In the genomic region with DNA sequence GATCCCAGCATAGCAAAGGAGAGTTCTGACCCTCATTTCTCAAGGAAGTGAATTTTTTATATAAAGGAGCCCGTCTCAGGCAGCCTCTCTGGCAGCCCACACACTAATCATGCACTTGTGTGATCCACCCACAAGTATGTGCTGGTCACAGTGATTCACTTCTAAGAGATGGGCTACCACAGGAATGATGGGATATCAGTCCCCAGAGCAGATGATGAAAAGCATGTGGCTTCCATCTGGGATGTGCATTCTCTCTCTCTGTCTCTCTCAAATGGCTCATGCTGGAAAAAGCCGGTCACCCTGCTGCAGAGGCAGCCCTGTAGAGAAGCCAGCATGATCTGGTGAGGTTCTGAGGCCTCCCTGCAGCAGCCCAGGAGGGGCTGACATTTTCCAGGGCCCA, we compare ENCODE assay signal across 14 cellular contexts.
DNase-seq lines count a peak whose midpoint lies in the region; ATAC-seq and TF ChIP-seq lines count a peak whose summit lies in the region.
"Had no signal": no experiment of that assay in that cellular context is flagged by ENCODE, and none has a peak within 500 bp of the region (broad histone marks: within the 10 kb centered on the region; RNA-seq: fewer than 3 reads in every experiment).

No MANE protein-coding gene starts in this region.

- CTCF ChIA-PET in PC-3 (lab: Charles Lee), result no interaction called here

- in situ Hi-C loops in GM23248 (cut with MboI), result no loop called here

- H4K20me1 ChIP-seq in GM23248 (ENCODE audit: insufficient read depth), result no peaks in the 10 kb centered on the region; the same call in 1 of the 2 replicates
- no peaks in the 10 kb centered on the region for H4K20me1 ChIP-seq in hepatocyte (ENCODE audit: insufficient read depth, poor library complexity, severe bottlenecking)
- no peaks in the 10 kb centered on the region for H4K20me1 ChIP-seq in smooth muscle cell (ENCODE audit: low read depth)
- no peaks in the 10 kb centered on the region for H4K20me1 ChIP-seq in PC-3 (ENCODE audit: low read length)

- TF ChIP-seq CTCF in hepatocyte (IDR thresholded peaks at IDR 0.05; ENCODE audit: poor library complexity), result no peak
- no peak for TF ChIP-seq CTCF in smooth muscle cell (IDR thresholded peaks at IDR 0.05; ENCODE audit: borderline replicate concordance, insufficient read depth, poor library complexity, severe bottlenecking)
- no peak for TF ChIP-seq CTCF in PC-3 (conservative IDR thresholded peaks at IDR 0.05; ENCODE audit: low read depth, low read length)
- no peak for TF ChIP-seq CTCF in Peyer's patch (IDR thresholded peaks at IDR 0.05)

- BruUV-seq in PC-3 (replicated peaks; lab: Mats Ljungman, UMichigan), result no TSS peak

- H3K36me3 ChIP-seq in GM23248 (ENCODE audit: low read depth) (no peaks in the 10 kb centered on the region), hepatocyte (replicated peaks; ENCODE audit: insufficient read depth, low read depth) (no peaks in the 10 kb centered on the region), smooth muscle cell (ENCODE audit: low read depth) (no peaks in the 10 kb centered on the region), PC-3 (ENCODE audit: low read depth, low read length) (no peaks in the 10 kb centered on the region), Peyer's patch (no peaks in the 10 kb centered on the region)
- H3K36me3 ChIP-seq: sigmoid colon had no signal

- H3K4me3 ChIP-seq in GM23248, result peak overlapping the region; percentile 49
- H3K4me3 ChIP-seq in hepatocyte, result no peak overlapping the region
- no peak overlapping the region for H3K4me3 ChIP-seq in smooth muscle cell
- H3K4me3 ChIP-seq in PC-3 (ENCODE audit: low read length), result no peak overlapping the region
- H3K4me3 ChIP-seq in Peyer's patch, result no peak overlapping the region
- H3K4me3 ChIP-seq: sigmoid colon had no signal

- H3F3A ChIP-seq in GM23248 (ENCODE audit: insufficient read depth) (peaks cover 37% of the 10 kb centered on the region), smooth muscle cell (ENCODE audit: low read depth) (no peaks in the 10 kb centered on the region), PC-3 (ENCODE audit: low read length, unreplicated experiment) (no peaks in the 10 kb centered on the region)

- 0 to 3% methylated on average over 2 of the region's 2 CpGs for WGBS in GM23248 (ENCODE audit: low coverage in 1 of 2, low lambda C conversion rate in 2 of 2, missing lambda C conversion rate in 2 of 2), 2 experiments
- WGBS in hepatocyte (ENCODE audit: low lambda C conversion rate, missing lambda C conversion rate), result 69% methylated on average over 2 of the region's 2 CpGs
- 15% methylated on average over 2 of the region's 2 CpGs for WGBS in smooth muscle cell (ENCODE audit: low lambda C conversion rate)

- no peaks in the 10 kb centered on the region for H3K79me2 ChIP-seq in GM23248 (ENCODE audit: insufficient read depth)
- no peaks in the 10 kb centered on the region for H3K79me2 ChIP-seq in hepatocyte
- no peaks in the 10 kb centered on the region for H3K79me2 ChIP-seq in smooth muscle cell (ENCODE audit: low read depth)
- no peaks in the 10 kb centered on the region for H3K79me2 ChIP-seq in PC-3 (ENCODE audit: low read length)

- H3K27me3 ChIP-seq in GM23248 (replicated peaks; ENCODE audit: insufficient read depth) (no peaks in the 10 kb centered on the region), hepatocyte (no peaks in the 10 kb centered on the region), smooth muscle cell (ENCODE audit: low read depth) (no peaks in the 10 kb centered on the region), PC-3 (ENCODE audit: low read length) (no peaks in the 10 kb centered on the region), Peyer's patch (no peaks in the 10 kb centered on the region)
- H3K27me3 ChIP-seq: sigmoid colon had no signal

- no peak for ATAC-seq in PC-3
- ATAC-seq: T-cell had no signal

- peak; percentile 98 for DNase-seq in GM23248
- peak; percentile 91 for DNase-seq in amniotic stem cell (lab: John Stamatoyannopoulos, UW)
- peak; percentile 22 for DNase-seq in hepatocyte (ENCODE audit: low spot score)
- peak; percentile 24 for DNase-seq in smooth muscle cell (lab: John Stamatoyannopoulos, UW; ENCODE audit: unreplicated experiment)
- DNase-seq in PC-3, result no peak
- DNase-seq in nucleus accumbens (lab: John Stamatoyannopoulos, UW), result no peak
- DNase-seq in NCI-H748 treated with DMSO at 0.1 percent for 48 hours (lab: John Stamatoyannopoulos, UW), result no peak
- no peak for DNase-seq in Peyer's patch
- DNase-seq: activated gamma-delta T cell, naive B cell, NCI-H2081, sigmoid colon, T-cell had no signal

- peak overlapping the region; percentile 52; the same call in 1 of the 2 replicates for H2AFZ ChIP-seq in GM23248
- H2AFZ ChIP-seq in hepatocyte, result no peak overlapping the region
- H2AFZ ChIP-seq in smooth muscle cell (ENCODE audit: low read depth), result no peak overlapping the region
- no peak overlapping the region for H2AFZ ChIP-seq in PC-3 (ENCODE audit: low read length)

- H3K9me3 ChIP-seq in GM23248 (ENCODE audit: low read depth) (no peaks in the 10 kb centered on the region), hepatocyte (ENCODE audit: low read depth) (no peaks in the 10 kb centered on the region), smooth muscle cell (replicated peaks; ENCODE audit: low read depth) (no peaks in the 10 kb centered on the region), PC-3 (ENCODE audit: low read length) (no peaks in the 10 kb centered on the region), Peyer's patch (no peaks in the 10 kb centered on the region)
- H3K9me3 ChIP-seq: sigmoid colon had no signal

- H3K27ac ChIP-seq in GM23248, result peak overlapping the region; percentile 86
- no peak overlapping the region for H3K27ac ChIP-seq in hepatocyte
- H3K27ac ChIP-seq in smooth muscle cell (ENCODE audit: low read depth), result peak overlapping the region; percentile 84
- no peak overlapping the region for H3K27ac ChIP-seq in PC-3 (ENCODE audit: low read length)
- no peak overlapping the region for H3K27ac ChIP-seq in Peyer's patch
- H3K27ac ChIP-seq: KMS-11, sigmoid colon had no signal

- H3K9ac ChIP-seq in GM23248 (peak overlapping the region; percentile 69), smooth muscle cell (ENCODE audit: low read depth) (peak overlapping the region; percentile 1), PC-3 (ENCODE audit: low read length) (no peak overlapping the region)
- H3K9ac ChIP-seq: KMS-11 had no signal

- peaks cover 42% of the 10 kb centered on the region for H3K4me1 ChIP-seq in GM23248 (ENCODE audit: insufficient read depth)
- no peaks in the 10 kb centered on the region for H3K4me1 ChIP-seq in hepatocyte (ENCODE audit: insufficient read depth)
- no peaks in the 10 kb centered on the region for H3K4me1 ChIP-seq in smooth muscle cell (ENCODE audit: low read depth)
- H3K4me1 ChIP-seq in PC-3 (ENCODE audit: insufficient read depth, low read length), result no peaks in the 10 kb centered on the region
- H3K4me1 ChIP-seq in Peyer's patch, result no peaks in the 10 kb centered on the region

- H3K9me2 ChIP-seq in GM23248 (ENCODE audit: insufficient read depth), result no peaks in the 10 kb centered on the region
- no peaks in the 10 kb centered on the region for H3K9me2 ChIP-seq in hepatocyte (replicated peaks; ENCODE audit: insufficient read depth)
- H3K9me2 ChIP-seq in PC-3 (replicated peaks; ENCODE audit: low read length), result no peaks in the 10 kb centered on the region

- intact Hi-C loops in PC-3 (cut with micrococcal nuclease), result no loop called here

- H3K4me2 ChIP-seq in GM23248 (ENCODE audit: unreplicated experiment) (peak overlapping the region; percentile 67), hepatocyte (no peak overlapping the region), smooth muscle cell (peak overlapping the region; percentile 58), PC-3 (ENCODE audit: low read length) (no peak overlapping the region)
- H3K4me2 ChIP-seq: KMS-11 had no signal

- POLR2A ChIA-PET in PC-3 (lab: Charles Lee; ENCODE audit: unreplicated experiment), result no interaction called here

- no peak for TF ChIP-seq POLR2A in Peyer's patch (IDR thresholded peaks at IDR 0.05)

Comparison
In these comparisons a context has a peak if more than half of its experiments do, and no peak if none do; other contexts are left out.
1. DNase-seq: peak in GM23248 (single experiment), amniotic stem cell (single experiment), hepatocyte (single experiment) and smooth muscle cell (single experiment); none in PC-3 (single experiment), nucleus accumbens (0 of 56), NCI-H748 treated with DMSO at 0.1 percent for 48 hours (single experiment) and Peyer's patch (0 of 3).
2. H3K27ac ChIP-seq: peak in GM23248 (single experiment) and smooth muscle cell (single experiment); none in hepatocyte (single experiment), PC-3 (single experiment) and Peyer's patch (0 of 4).
3. H3K4me2 ChIP-seq: peak in GM23248 (single experiment) and smooth muscle cell (single experiment); none in hepatocyte (single experiment) and PC-3 (single experiment).